ENCODE assay signal across 8 cellular contexts in genomic region chr9:86946712-86947145, GRCh38. TPM values are rescaled to one million over a fixed set of nuclear protein-coding genes. Genes with fewer than 3 reads are reported as not detected.
A peak's percentile ranks its signal among the peaks of the same experiment; 100 is the strongest.
DNase-seq lines count a peak whose midpoint lies in the region; ATAC-seq, FAIRE-seq and TF ChIP-seq lines count a peak whose summit lies in the region.

No MANE protein-coding gene starts in this region.

- intact Hi-C loops in pancreas (cut with DNase I) = no loop called here

- peak; percentile 15 for ATAC-seq in GM19467 (IDR thresholded peaks at IDR 0.05; ENCODE audit: unreplicated experiment)
- no peak for ATAC-seq in pancreas
- no peak for ATAC-seq in HG02571 (IDR thresholded peaks at IDR 0.05; ENCODE audit: unreplicated experiment)

- no peaks in the 10 kb centered on the region for H3K9me3 ChIP-seq in pancreas

- peak; percentile 6 for DNase-seq in LoVo (ENCODE audit: low spot score)
- DNase-seq in activated T-cell treated with anti-CD3 and anti-CD28 coated beads, Interleukin-2, amount 50 U/mL, for 48 hours = peak; percentile 62 to 63
- peak; percentile 20 to 58 for DNase-seq in frontal cortex (ENCODE audit: low spot score in 2 of 2)
- DNase-seq in pancreas = peak in 4 of 6 donors; percentile 66 to 86 (median 74)
- no peak for DNase-seq in COR-L47 (lab: John Stamatoyannopoulos, UW)

- H3K27ac ChIP-seq in ACC112 (ENCODE audit: low read depth, low read length) (peak overlapping the region; percentile 89), pancreas (peak overlapping the region; percentile 93 to 96 (median 95))

- FAIRE-seq in frontal cortex (lab: Jason Lieb, UNC) (no peak), pancreas (lab: Jason Lieb, UNC) (no peak)

- H3K27me3 ChIP-seq in ACC112 (ENCODE audit: insufficient read depth, low read length) (no peaks in the 10 kb centered on the region), pancreas (no peaks in the 10 kb centered on the region)

- WGBS in pancreas, 2 donors = 0% methylated on average over 25 to 52 of the region's 52 CpGs

- H3K4me1 ChIP-seq in ACC112 (ENCODE audit: control insufficient read depth, insufficient read depth, low read length, unreplicated experiment) = peaks cover 13% of the 10 kb centered on the region
- peaks cover 0 to 29% (median 11%) of the 10 kb centered on the region in 3 donors for H3K4me1 ChIP-seq in pancreas

- H3K36me3 ChIP-seq in ACC112 (ENCODE audit: insufficient read depth, low read length) (no peaks in the 10 kb centered on the region; the same call in 1 of the 2 replicates), pancreas (no peaks in the 10 kb centered on the region)

- peak overlapping the region; percentile 21 for H2AFZ ChIP-seq in ACC112 (ENCODE audit: low read length, unreplicated experiment)

- H3K79me2 ChIP-seq in ACC112 (ENCODE audit: control insufficient read depth, insufficient read depth, low read length, unreplicated experiment) = peaks cover 27% of the 10 kb centered on the region

- peak overlapping the region; percentile 85 for H3K4me3 ChIP-seq in ACC112 (ENCODE audit: low read depth, low read length)
- peak overlapping the region; percentile 45 to 95 (median 84) for H3K4me3 ChIP-seq in pancreas

- TF ChIP-seq CTCF in pancreas (IDR thresholded peaks at IDR 0.05) = no peak

RNA-seq across cellular contexts. Expression of gene GAS1, which starts 0.6 kb away (rescaled TPM):
- total RNA-seq in frontal cortex (18.3 TPM), pancreas (10 to 100 TPM in 3 of 6 donors, 1 to 10 TPM in 3; 5.8 to 16.7 (median 9.9) TPM)
- 1 to 10 TPM; 3.6 to 4.6 TPM for polyA plus RNA-seq in pancreas
